ENCODE assay signal across 13 cellular contexts in genomic region chr14:95220663-95221231, GRCh38.
DNase-seq lines count a peak whose midpoint lies in the region; ATAC-seq and TF ChIP-seq lines count a peak whose summit lies in the region.
"Had no signal": no experiment of that assay in that cellular context is flagged by ENCODE, and none has a peak within 500 bp of the region (broad histone marks: within the 10 kb centered on the region; RNA-seq: fewer than 3 reads in every experiment).

No MANE protein-coding gene starts in this region.

- H3K4me3 ChIP-seq in SJSA1 (no peak overlapping the region), endodermal cell (ENCODE audit: low read length) (no peak overlapping the region)

- DNase-seq in SJSA1 (ENCODE audit: low read depth in 1 of 2, low spot score in 2 of 2): peak; percentile 63 to 70
- peak; percentile 70 for DNase-seq in endodermal cell
- no peak for DNase-seq in nephron progenitor cell
- DNase-seq in CD14-positive monocyte (ENCODE audit: low spot score): no peak
- DNase-seq in ACHN: no peak
- DNase-seq: activated CD4-positive, alpha-beta T cell treated with anti-CD3 and anti-CD28 coated beads for 36 hours; activated naive CD8-positive, alpha-beta T cell treated with anti-CD3 and anti-CD28 coated beads for 36 hours; CD4-positive, alpha-beta memory T cell; dermis blood vessel endothelial cell; NCI-H2029 treated with DMSO at 0.1 percent for 48 hours; NCI-H526 treated with DMSO at 0.1 percent for 48 hours had no signal

- H3K36me3 Mint-ChIP-seq in endodermal cell (ENCODE audit: low read depth) (no peaks in the 10 kb centered on the region), nephron progenitor cell (ENCODE audit: low read depth) (no peaks in the 10 kb centered on the region), CD14-positive monocyte (peaks cover 55 to 85% of the 10 kb centered on the region in 2 donors)
- H3K36me3 Mint-ChIP-seq: activated naive CD8-positive, alpha-beta T cell treated with anti-CD3 and anti-CD28 coated beads for 36 hours; CD4-positive, alpha-beta memory T cell had no signal

- H3K9me3 Mint-ChIP-seq in endodermal cell: no peaks in the 10 kb centered on the region
- H3K9me3 Mint-ChIP-seq in nephron progenitor cell: no peaks in the 10 kb centered on the region
- peaks cover 0 to 3% (median 0%) of the 10 kb centered on the region in 7 donors for H3K9me3 Mint-ChIP-seq in CD14-positive monocyte
- H3K9me3 Mint-ChIP-seq: activated naive CD8-positive, alpha-beta T cell treated with anti-CD3 and anti-CD28 coated beads for 36 hours; CD4-positive, alpha-beta memory T cell had no signal

- ATAC-seq in HG03521 (IDR thresholded peaks at IDR 0.05; ENCODE audit: unreplicated experiment) (no peak), GM18870 (IDR thresholded peaks at IDR 0.05; ENCODE audit: unreplicated experiment) (no peak)
- ATAC-seq: activated CD4-positive, alpha-beta T cell treated with anti-CD3 and anti-CD28 coated beads for 36 hours had no signal

- H3K27me3 Mint-ChIP-seq in endodermal cell (ENCODE audit: insufficient read depth) (peaks cover 4% of the 10 kb centered on the region), nephron progenitor cell (ENCODE audit: low read depth, poor library complexity) (peaks cover 10% of the 10 kb centered on the region), CD14-positive monocyte (ENCODE audit: low read depth in 3 of 3) (peaks cover 0 to 2% (median 0%) of the 10 kb centered on the region in 3 donors)
- H3K27me3 Mint-ChIP-seq: activated naive CD8-positive, alpha-beta T cell treated with anti-CD3 and anti-CD28 coated beads for 36 hours had no signal

- H3K4me1 Mint-ChIP-seq in endodermal cell: peaks cover 43% of the 10 kb centered on the region
- H3K4me1 Mint-ChIP-seq in nephron progenitor cell: peaks cover 84% of the 10 kb centered on the region
- H3K4me1 Mint-ChIP-seq in CD14-positive monocyte: no peaks in the 10 kb centered on the region
- H3K4me1 Mint-ChIP-seq: activated CD4-positive, alpha-beta T cell treated with anti-CD3 and anti-CD28 coated beads for 36 hours; activated naive CD8-positive, alpha-beta T cell treated with anti-CD3 and anti-CD28 coated beads for 36 hours; CD4-positive, alpha-beta memory T cell had no signal

- H3K27ac Mint-ChIP-seq in endodermal cell (no peak overlapping the region), nephron progenitor cell (peak overlapping the region; percentile 74), CD14-positive monocyte (peak overlapping the region in 1 of 7 donors; percentile 31)
- H3K27ac Mint-ChIP-seq: activated CD4-positive, alpha-beta T cell treated with anti-CD3 and anti-CD28 coated beads for 36 hours; activated naive CD8-positive, alpha-beta T cell treated with anti-CD3 and anti-CD28 coated beads for 36 hours; CD4-positive, alpha-beta memory T cell had no signal

- H3K27ac ChIP-seq in SJSA1: peak overlapping the region; percentile 38
- no peak overlapping the region for H3K27ac ChIP-seq in endodermal cell (ENCODE audit: low read depth, low read length)

- peaks cover 27% of the 10 kb centered on the region for H3K4me1 ChIP-seq in SJSA1 (replicated peaks)
- H3K4me1 ChIP-seq in endodermal cell (ENCODE audit: control insufficient read depth, insufficient read depth, low read length): peaks cover 17% of the 10 kb centered on the region

- H3K4me3 Mint-ChIP-seq in endodermal cell (no peak overlapping the region), nephron progenitor cell (peak overlapping the region; percentile 6), CD14-positive monocyte (no peak overlapping the region)
- H3K4me3 Mint-ChIP-seq: activated CD4-positive, alpha-beta T cell treated with anti-CD3 and anti-CD28 coated beads for 36 hours; activated naive CD8-positive, alpha-beta T cell treated with anti-CD3 and anti-CD28 coated beads for 36 hours had no signal

- TF ChIP-seq CTCF in endodermal cell (conservative IDR thresholded peaks at IDR 0.05): no peak
- no peak for TF ChIP-seq CTCF in nephron progenitor cell (IDR thresholded peaks at IDR 0.05)
- TF ChIP-seq CTCF in CD14-positive monocyte (IDR thresholded peaks at IDR 0.05): no peak

- 69 to 76% methylated on average over 9 to 11 of the region's 11 CpGs for WGBS in endodermal cell (ENCODE audit: insufficient coverage in 1 of 2, insufficient read length in 1 of 2), 2 experiments

- H3K27me3 ChIP-seq in SJSA1 (replicated peaks) (no peaks in the 10 kb centered on the region), endodermal cell (ENCODE audit: control insufficient read depth, insufficient read depth, low read length, poor library complexity, severe bottlenecking) (no peaks in the 10 kb centered on the region)

- H3K9ac ChIP-seq in endodermal cell (ENCODE audit: extremely low read depth, low read length, poor library complexity, severe bottlenecking): no peak overlapping the region

- H3K9me3 ChIP-seq in SJSA1 (replicated peaks): no peaks in the 10 kb centered on the region
- H3K9me3 ChIP-seq in endodermal cell (ENCODE audit: control insufficient read depth, low read length): no peaks in the 10 kb centered on the region

- in situ Hi-C loops in ACHN (cut with HindIII; ENCODE audit: low pct_ligation_motif_present, low pct_unique_long_range_greater_than_20kb, low sequenced_read_pairs): no loop called here

- no peaks in the 10 kb centered on the region for H3K36me3 ChIP-seq in SJSA1
- no peaks in the 10 kb centered on the region for H3K36me3 ChIP-seq in endodermal cell (ENCODE audit: control insufficient read depth, insufficient read depth, low read length)

- intact Hi-C loops in CD14-positive monocyte (cut with micrococcal nuclease): no loop called here

Comparison
In these comparisons a context has a peak if more than half of its experiments do, and no peak if none do; other contexts are left out.
1. DNase-seq: peak in SJSA1 (2 of 2) and endodermal cell (single experiment); none in nephron progenitor cell (single experiment), CD14-positive monocyte (single experiment) and ACHN (single experiment).